ENCODE assay signal across 8 cellular contexts in the genomic region with DNA sequence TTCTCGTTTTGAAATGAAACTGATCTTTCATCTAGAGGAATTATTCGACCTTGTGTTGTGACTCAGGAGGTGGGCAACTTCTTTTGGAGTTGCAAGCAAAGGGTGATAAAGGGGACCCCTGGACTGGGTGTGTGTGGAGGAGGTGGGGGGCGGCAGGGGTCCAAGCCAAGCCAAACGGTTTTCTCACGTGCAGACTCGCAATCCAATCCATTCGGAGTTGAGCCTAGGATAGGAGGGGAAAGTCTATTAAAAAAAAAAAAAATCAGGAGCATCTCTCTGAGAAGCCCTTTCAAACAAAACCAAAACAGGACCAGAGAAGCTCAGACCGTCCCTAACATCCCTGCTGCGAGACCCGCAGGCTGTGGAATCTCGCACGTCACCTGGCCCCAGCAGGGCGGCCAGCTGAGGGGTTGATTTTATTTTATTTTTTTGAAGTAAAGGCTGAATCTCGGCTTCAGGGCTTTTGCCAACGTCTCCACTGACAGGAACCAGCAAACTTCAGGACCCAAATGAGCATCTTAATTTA. TPM values are rescaled to one million over a fixed set of nuclear protein-coding genes. Genes with fewer than 3 reads are reported as not detected.
A peak's percentile ranks its signal among the peaks of the same experiment; 100 is the strongest.
DNase-seq lines count a peak whose midpoint lies in the region; ATAC-seq lines count a peak whose summit lies in the region.

No MANE protein-coding gene starts in this region.

- peak overlapping the region; percentile 72 to 91 (median 84) for H3K4me3 Mint-ChIP-seq in naive thymus-derived CD8-positive, alpha-beta T cell

- H3K27ac Mint-ChIP-seq in naive thymus-derived CD8-positive, alpha-beta T cell, result peak overlapping the region in 2 of 10 donors; percentile 78 to 79

- H3K9me3 Mint-ChIP-seq in naive thymus-derived CD8-positive, alpha-beta T cell, result no peaks in the 10 kb centered on the region

- H3K27ac ChIP-seq in effector memory CD4-positive, alpha-beta T cell (ENCODE audit: insufficient read depth, low read length, poor library complexity, severe bottlenecking), result no peak overlapping the region

- peak; percentile 32 for DNase-seq in COLO668 (lab: John Stamatoyannopoulos, UW; ENCODE audit: unreplicated experiment)
- DNase-seq in NCI-H748 treated with DMSO at 0.1 percent for 48 hours (lab: John Stamatoyannopoulos, UW), result peak; percentile 14
- no peak for DNase-seq in effector memory CD4-positive, alpha-beta T cell
- DNase-seq in naive thymus-derived CD8-positive, alpha-beta T cell, result no peak
- DNase-seq in effector CD8-positive, alpha-beta T cell (lab: John Stamatoyannopoulos, UW), result no peak
- no peak for DNase-seq in NCI-H2029 treated with DMSO at 0.1 percent for 48 hours (lab: John Stamatoyannopoulos, UW)

- H3K9me3 ChIP-seq in effector memory CD4-positive, alpha-beta T cell (ENCODE audit: control insufficient read depth, low read length), result no peaks in the 10 kb centered on the region

- peaks cover 12% of the 10 kb centered on the region for H3K4me1 ChIP-seq in effector memory CD4-positive, alpha-beta T cell (ENCODE audit: control insufficient read depth, insufficient read depth, low read length, poor library complexity, severe bottlenecking)

- peaks cover 31 to 58% (median 37%) of the 10 kb centered on the region in 5 donors for H3K27me3 Mint-ChIP-seq in naive thymus-derived CD8-positive, alpha-beta T cell

- no peaks in the 10 kb centered on the region for H3K36me3 ChIP-seq in effector memory CD4-positive, alpha-beta T cell (ENCODE audit: control insufficient read depth, insufficient read depth, low read length)

- H3K36me3 Mint-ChIP-seq in naive thymus-derived CD8-positive, alpha-beta T cell, result peaks cover 0 to 2% (median 0%) of the 10 kb centered on the region in 3 donors

- peak overlapping the region; percentile 26 for H3K4me3 ChIP-seq in effector memory CD4-positive, alpha-beta T cell (ENCODE audit: insufficient read depth, low read depth, low read length, poor library complexity, severe bottlenecking)

- H3K27me3 ChIP-seq in effector memory CD4-positive, alpha-beta T cell (replicated peaks; ENCODE audit: control insufficient read depth, insufficient read depth, low read length, poor library complexity, severe bottlenecking), result peaks cover 41% of the 10 kb centered on the region

- POLR2A ChIA-PET in naive thymus-derived CD8-positive, alpha-beta T cell (lab: Charles Lee), result interaction anchor here (0.7 kb wide), 1 partner anchor 966 kb away, joined by 5 read pairs; no protein-coding TSS in a partner anchor

- peak; percentile 17 to 24 for ATAC-seq in naive thymus-derived CD8-positive, alpha-beta T cell
- ATAC-seq in HG02852 (IDR thresholded peaks at IDR 0.05; ENCODE audit: unreplicated experiment) (no peak), HG02938 (IDR thresholded peaks at IDR 0.05; ENCODE audit: unreplicated experiment) (no peak)

- peaks cover 16 to 32% (median 19%) of the 10 kb centered on the region in 4 donors for H3K4me1 Mint-ChIP-seq in naive thymus-derived CD8-positive, alpha-beta T cell

RNA-seq across cellular contexts. Expression of a gene that starts 3.8 kb away (rescaled TPM):
- total RNA-seq in naive thymus-derived CD8-positive, alpha-beta T cell, result 1 to 10 TPM; 8.2 to 9.4 TPM
- polyA plus RNA-seq in naive thymus-derived CD8-positive, alpha-beta T cell, result 10 to 100 TPM in 1 of 3 donors, under 1 TPM in 2; 0.08 to 18.8 (median 0.58) TPM

Comparison
In these comparisons a context has a peak if more than half of its experiments do, and no peak if none do; other contexts are left out.
1. DNase-seq: peak in COLO668 (single experiment) and NCI-H748 treated with DMSO at 0.1 percent for 48 hours (single experiment); none in effector memory CD4-positive, alpha-beta T cell (0 of 3), naive thymus-derived CD8-positive, alpha-beta T cell (0 of 10), effector CD8-positive, alpha-beta T cell (single experiment) and NCI-H2029 treated with DMSO at 0.1 percent for 48 hours (single experiment).
2. ATAC-seq: peak in naive thymus-derived CD8-positive, alpha-beta T cell (2 of 2); none in HG02852 (single experiment) and HG02938 (single experiment).